31 cellular contexts compared by ENCODE assay signal in genomic region chr4:88751258-88752075, GRCh38.
"Had no signal": no experiment of that assay in that cellular context is flagged by ENCODE, and none has a peak within 500 bp of the region (broad histone marks: within the 10 kb centered on the region; RNA-seq: fewer than 3 reads in every experiment).

No MANE protein-coding gene starts in this region.

- FAIRE-seq: frontal cortex, islet of Langerhans, TTC549 had no signal

- H3K9me3 ChIP-seq: body of pancreas, left ventricle myocardium inferior, mucosa of descending colon, neutrophil, ovary, prostate gland, suprapubic skin, tibial nerve had no signal

- H3K27me3 ChIP-seq: body of pancreas, cardiac muscle cell, dorsolateral prefrontal cortex, neutrophil, ovary, suprapubic skin, tibial nerve had no signal

- H3K4me1 ChIP-seq: prostate gland, suprapubic skin had no signal

- H3K4me3 ChIP-seq: body of pancreas, cardiac muscle cell, coronary artery, left ventricle myocardium inferior, lung, mucosa of descending colon, ovary, prostate gland, suprapubic skin, tibial nerve had no signal

- H3K36me3 ChIP-seq: neutrophil, ovary had no signal

- DNase-seq: activated CD4-positive, alpha-beta T cell treated with anti-CD3 and anti-CD28 coated beads for 4 hours; activated CD4-positive, alpha-beta T cell treated with anti-CD3 and anti-CD28 coated beads, Interleukin-2, amount 50 U/mL, for 4 hours; activated CD8-positive, alpha-beta memory T cell treated with anti-CD3 and anti-CD28 coated beads, Interleukin-2, amount 50 U/mL, for 48 hours; activated gamma-delta T cell treated with Interleukin-2 at 50 U/mL for 16 hours; activated naive CD4-positive, alpha-beta T cell treated with anti-CD3 and anti-CD28 coated beads, Interleukin-2, amount 50 U/mL, for 16 hours; activated naive CD8-positive, alpha-beta T cell treated with anti-CD3 and anti-CD28 coated beads, Interleukin-2, amount 50 U/mL, for 24 hours; activated T-cell treated with anti-CD3 and anti-CD28 coated beads, Interleukin-2, amount 50 U/mL, for 24 hours; anterior cingulate cortex; body of pancreas; cerebellar nuclear complex; dorsolateral prefrontal cortex; effector memory CD4-positive, alpha-beta T cell; left ventricle myocardium inferior; mucosa of descending colon; ovary; retina; stimulated activated CD4-positive, alpha-beta T cell treated with anti-CD3 and anti-CD28 coated beads, Interleukin-15, amount 100 ng/mL, for 24 hours; stimulated activated CD4-positive, alpha-beta T cell treated with anti-CD3 and anti-CD28 coated beads, Interleukin-2, amount 100 ng/mL, for 24 hours; stimulated activated naive CD4-positive, alpha-beta T cell; T-helper 9 cell had no signal

- H3K27ac ChIP-seq: body of pancreas, cardiac muscle cell, coronary artery, left ventricle myocardium inferior, neutrophil, ovary, prostate gland, suprapubic skin, tibial nerve had no signal

- ATAC-seq: activated naive CD8-positive, alpha-beta T cell treated with anti-CD3 and anti-CD28 coated beads, Interleukin-2, amount 50 U/mL, for 24 hours; activated T-helper 17 cell treated with anti-CD3 and anti-CD28 coated beads, Interleukin-2, amount 50 U/mL, for 72 hours; body of pancreas; mucosa of descending colon had no signal
